1 cellular context compared by ENCODE assay signal in genomic region chr2:219253753-219254589, GRCh38.
TF ChIP-seq lines count a peak whose summit lies in the region.

Gene TUBA4A, minus strand, starts transcription at chr2:219253918. Its CDS starts 60 bp downstream, at chr2:219253858.

TF ChIP-seq in HCT116, 20 proteins besides CTCF, POLR2A, EP300 and RAD21 (continued from another document):
- TF ChIP-seq, protein P1, sequence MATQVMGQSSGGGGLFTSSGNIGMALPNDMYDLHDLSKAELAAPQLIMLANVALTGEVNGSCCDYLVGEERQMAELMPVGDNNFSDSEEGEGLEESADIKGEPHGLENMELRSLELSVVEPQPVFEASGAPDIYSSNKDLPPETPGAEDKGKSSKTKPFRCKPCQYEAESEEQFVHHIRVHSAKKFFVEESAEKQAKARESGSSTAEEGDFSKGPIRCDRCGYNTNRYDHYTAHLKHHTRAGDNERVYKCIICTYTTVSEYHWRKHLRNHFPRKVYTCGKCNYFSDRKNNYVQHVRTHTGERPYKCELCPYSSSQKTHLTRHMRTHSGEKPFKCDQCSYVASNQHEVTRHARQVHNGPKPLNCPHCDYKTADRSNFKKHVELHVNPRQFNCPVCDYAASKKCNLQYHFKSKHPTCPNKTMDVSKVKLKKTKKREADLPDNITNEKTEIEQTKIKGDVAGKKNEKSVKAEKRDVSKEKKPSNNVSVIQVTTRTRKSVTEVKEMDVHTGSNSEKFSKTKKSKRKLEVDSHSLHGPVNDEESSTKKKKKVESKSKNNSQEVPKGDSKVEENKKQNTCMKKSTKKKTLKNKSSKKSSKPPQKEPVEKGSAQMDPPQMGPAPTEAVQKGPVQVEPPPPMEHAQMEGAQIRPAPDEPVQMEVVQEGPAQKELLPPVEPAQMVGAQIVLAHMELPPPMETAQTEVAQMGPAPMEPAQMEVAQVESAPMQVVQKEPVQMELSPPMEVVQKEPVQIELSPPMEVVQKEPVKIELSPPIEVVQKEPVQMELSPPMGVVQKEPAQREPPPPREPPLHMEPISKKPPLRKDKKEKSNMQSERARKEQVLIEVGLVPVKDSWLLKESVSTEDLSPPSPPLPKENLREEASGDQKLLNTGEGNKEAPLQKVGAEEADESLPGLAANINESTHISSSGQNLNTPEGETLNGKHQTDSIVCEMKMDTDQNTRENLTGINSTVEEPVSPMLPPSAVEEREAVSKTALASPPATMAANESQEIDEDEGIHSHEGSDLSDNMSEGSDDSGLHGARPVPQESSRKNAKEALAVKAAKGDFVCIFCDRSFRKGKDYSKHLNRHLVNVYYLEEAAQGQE (IDR thresholded peaks at IDR 0.05; ENCODE audit: low read depth): no peak
- TF ChIP-seq ZNF274 (IDR thresholded peaks at IDR 0.05; ENCODE audit: low read depth, low read length) (no peak), SRF (IDR thresholded peaks at IDR 0.05; ENCODE audit: low read depth) (no peak)
